22 cellular contexts compared by ENCODE assay signal in genomic region chr1:211991695-211992094, GRCh38. TPM values are rescaled to one million over a fixed set of nuclear protein-coding genes. Genes with fewer than 3 reads are reported as not detected.
DNase-seq lines count a peak whose midpoint lies in the region; ATAC-seq lines count a peak whose summit lies in the region.
"Had no signal": no experiment of that assay in that cellular context is flagged by ENCODE, and none has a peak within 500 bp of the region (broad histone marks: within the 10 kb centered on the region; RNA-seq: fewer than 3 reads in every experiment).

No MANE protein-coding gene starts in this region.

- peak overlapping the region; percentile 7 for H3K27ac Mint-ChIP-seq in central memory CD8-positive, alpha-beta T cell (ENCODE audit: low read depth)
- H3K27ac Mint-ChIP-seq: CD4-positive, alpha-beta T cell; HFFc6 had no signal

- no peak for DNase-seq in activated T-cell treated with anti-CD3 and anti-CD28 coated beads, Interleukin-2, amount 50 U/mL, for 4 hours
- no peak for DNase-seq in activated T-cell treated with anti-CD3 and anti-CD28 coated beads for 4 hours
- DNase-seq in left ventricle myocardium superior: no peak
- no peak for DNase-seq in Right ventricle myocardium inferior (ENCODE audit: missing footprints)
- DNase-seq in central memory CD8-positive, alpha-beta T cell (ENCODE audit: low spot score in 2 of 2): no peak
- no peak for DNase-seq in NK-92 (lab: John Stamatoyannopoulos, UW; ENCODE audit: unreplicated experiment)
- DNase-seq: 8988T; ACHN; AML-193; BE2C; CD4-positive, alpha-beta T cell; CD8-positive, alpha-beta memory T cell; DMS 273 treated with DMSO at 0.1 percent for 48 hours; DMS79; EL; GDM1; GOT3; HFFc6 had no signal

- no peak for ATAC-seq in activated T-cell treated with anti-CD3 and anti-CD28 coated beads, Interleukin-2, amount 50 U/mL, for 4 hours
- peak; percentile 60 for ATAC-seq in left ventricle myocardium superior
- no peak for ATAC-seq in Right ventricle myocardium inferior
- no peak for ATAC-seq in central memory CD8-positive, alpha-beta T cell (replicated peaks; ENCODE audit: extremely low read depth, poor library complexity, severe bottlenecking)
- no peak for ATAC-seq in GM18861 (IDR thresholded peaks at IDR 0.05; ENCODE audit: unreplicated experiment)
- ATAC-seq: A549, GM12878 had no signal

- no peaks in the 10 kb centered on the region for H3K27me3 Mint-ChIP-seq in activated T-cell treated with anti-CD3 and anti-CD28 coated beads, Interleukin-2, amount 50 U/mL, for 4 hours (ENCODE audit: low read depth)
- H3K27me3 Mint-ChIP-seq in central memory CD8-positive, alpha-beta T cell: no peaks in the 10 kb centered on the region
- H3K27me3 Mint-ChIP-seq: CD4-positive, alpha-beta T cell; CD8-positive, alpha-beta memory T cell had no signal

- H3K9me3 Mint-ChIP-seq in activated T-cell treated with anti-CD3 and anti-CD28 coated beads, Interleukin-2, amount 50 U/mL, for 4 hours: no peaks in the 10 kb centered on the region
- H3K9me3 Mint-ChIP-seq in central memory CD8-positive, alpha-beta T cell: no peaks in the 10 kb centered on the region
- H3K9me3 Mint-ChIP-seq: CD14-positive monocyte; CD4-positive, alpha-beta T cell; CD8-positive, alpha-beta memory T cell; HFFc6 had no signal

- H3K4me1 Mint-ChIP-seq in activated T-cell treated with anti-CD3 and anti-CD28 coated beads, Interleukin-2, amount 50 U/mL, for 4 hours (ENCODE audit: low read depth): no peaks in the 10 kb centered on the region
- H3K4me1 Mint-ChIP-seq in central memory CD8-positive, alpha-beta T cell: no peaks in the 10 kb centered on the region
- H3K4me1 Mint-ChIP-seq: CD14-positive monocyte had no signal

- peak overlapping the region; percentile 1 for H3K4me3 Mint-ChIP-seq in activated T-cell treated with anti-CD3 and anti-CD28 coated beads, Interleukin-2, amount 50 U/mL, for 4 hours
- H3K4me3 Mint-ChIP-seq in central memory CD8-positive, alpha-beta T cell: no peak overlapping the region
- H3K4me3 Mint-ChIP-seq: CD14-positive monocyte; CD4-positive, alpha-beta T cell; CD8-positive, alpha-beta memory T cell; HFFc6 had no signal

- intact Hi-C loops in left ventricle myocardium superior (cut with micrococcal nuclease): no loop called here
- intact Hi-C loops in Right ventricle myocardium inferior (cut with DNase I): no loop called here

- H3K36me3 Mint-ChIP-seq in activated T-cell treated with anti-CD3 and anti-CD28 coated beads, Interleukin-2, amount 50 U/mL, for 4 hours (ENCODE audit: insufficient read depth): peaks cover 10% of the 10 kb centered on the region
- peaks cover 4% of the 10 kb centered on the region for H3K36me3 Mint-ChIP-seq in central memory CD8-positive, alpha-beta T cell (ENCODE audit: insufficient read depth)

RNA-seq across cellular contexts. Expression of gene INTS7, which starts 43.7 kb away (rescaled TPM):
- 10 to 100 TPM; 28.0 to 35.8 (median 29.5) TPM for total RNA-seq in activated T-cell treated with anti-CD3 and anti-CD28 coated beads, Interleukin-2, amount 50 U/mL, for 4 hours
- total RNA-seq in left ventricle myocardium superior (10.9 TPM), Right ventricle myocardium inferior (9.6 TPM)

RNA-seq across cellular contexts. Expression of gene DTL, which starts 43.9 kb away (rescaled TPM):
- total RNA-seq in activated T-cell treated with anti-CD3 and anti-CD28 coated beads, Interleukin-2, amount 50 U/mL, for 4 hours: 10 to 100 TPM; 47.7 to 74.5 (median 65.2) TPM
- total RNA-seq in left ventricle myocardium superior (0.79 TPM), Right ventricle myocardium inferior (1.3 TPM)

Comparison
In these comparisons a context has a peak if more than half of its experiments do, and no peak if none do; other contexts are left out.
1. RNA of gene DTL, which starts 43.9 kb away (total RNA-seq): 47.7 to 74.5 TPM in activated T-cell treated with anti-CD3 and anti-CD28 coated beads, Interleukin-2, amount 50 U/mL, for 4 hours; 1.3 TPM in Right ventricle myocardium inferior (single experiment) and 0.79 TPM in left ventricle myocardium superior (single experiment); every median in the first group is over 10 times any median in the second.